15 cellular contexts compared by ENCODE assay signal in the genomic region with DNA sequence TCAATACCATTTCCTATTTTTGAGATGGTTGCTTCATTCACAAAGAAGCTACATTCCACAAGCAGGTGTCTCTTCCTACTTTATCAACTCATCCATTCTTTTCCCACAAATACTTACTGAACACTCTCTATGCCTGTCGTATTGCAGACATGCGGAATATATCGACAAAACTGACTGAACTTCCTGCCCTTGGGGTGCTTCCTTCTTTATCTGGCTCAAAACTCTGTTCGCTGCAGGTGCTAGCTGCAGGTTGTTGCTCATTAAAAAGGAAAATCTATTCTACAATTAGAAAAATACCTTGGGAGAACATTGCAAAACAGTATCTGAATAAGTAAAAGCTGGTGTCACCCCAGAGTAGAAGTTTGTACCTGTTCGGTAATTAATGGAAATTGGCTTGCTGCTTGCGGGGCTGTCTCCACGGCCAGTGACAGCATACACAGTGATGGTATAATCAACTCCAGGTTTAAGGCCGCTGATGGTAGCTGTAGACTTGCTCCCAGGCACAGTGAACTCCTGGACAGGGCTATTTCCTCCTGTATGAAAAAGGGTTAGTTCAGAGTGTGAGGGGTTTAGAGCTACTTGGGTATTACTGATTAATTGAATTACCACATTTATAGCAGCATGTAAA. TPM values are rescaled to one million over a fixed set of nuclear protein-coding genes. Genes with fewer than 3 reads are reported as not detected.
DNase-seq lines count a peak whose midpoint lies in the region; FAIRE-seq and TF ChIP-seq lines count a peak whose summit lies in the region.
"Had no signal": no experiment of that assay in that cellular context is flagged by ENCODE, and none has a peak within 500 bp of the region (broad histone marks: within the 10 kb centered on the region; RNA-seq: fewer than 3 reads in every experiment).

No MANE protein-coding gene starts in this region.

- no peak overlapping the region for H3K27ac Mint-ChIP-seq in Caco-2 (ENCODE audit: unreplicated experiment)
- H3K27ac Mint-ChIP-seq in HFFc6 = peak overlapping the region; percentile 59
- peak overlapping the region; percentile 24 for H3K27ac Mint-ChIP-seq in progenitor cell of endocrine pancreas
- H3K27ac Mint-ChIP-seq: CD4-positive, CD25-positive, alpha-beta regulatory T cell had no signal

- DNase-seq in Caco-2 (no peak), HFFc6 (no peak), endothelial cell of umbilical vein (ENCODE audit: low read depth, low spot score) (no peak), progenitor cell of endocrine pancreas (ENCODE audit: low spot score, unreplicated experiment) (no peak), globus pallidus (ENCODE audit: low spot score) (no peak), HEK293T (ENCODE audit: extremely low spot score) (no peak), Ammon's horn (ENCODE audit: low spot score) (no peak)
- DNase-seq: AML-193; Calu3; CD4-positive, CD25-positive, alpha-beta regulatory T cell; DMS 273 treated with DMSO at 0.1 percent for 48 hours; H7 had no signal

- H3K9me3 ChIP-seq in Caco-2 (no peaks in the 10 kb centered on the region), endothelial cell of umbilical vein (replicated peaks; ENCODE audit: control insufficient read depth, insufficient read depth, low read length) (no peaks in the 10 kb centered on the region)
- H3K9me3 ChIP-seq: A549; BLaER1 treated with 17β-estradiol and CSF1 and Interleukin-3, amounts not matched to agents 10 nM and 100 nM had no signal

- H3K9me3 Mint-ChIP-seq in Caco-2 (ENCODE audit: unreplicated experiment) (no peaks in the 10 kb centered on the region), HFFc6 (peaks cover 4% of the 10 kb centered on the region; the same call in 1 of the 2 replicates), progenitor cell of endocrine pancreas (ENCODE audit: low read depth) (no peaks in the 10 kb centered on the region)

- no peaks in the 10 kb centered on the region for H3K27me3 ChIP-seq in Caco-2 (replicated peaks; ENCODE audit: control insufficient read depth, insufficient read depth, low read length)
- H3K27me3 ChIP-seq in endothelial cell of umbilical vein (ENCODE audit: control insufficient read depth in 2 of 2, insufficient read depth in 2 of 2, low read length in 2 of 2) = no peaks in the 10 kb centered on the region
- H3K27me3 ChIP-seq: BLaER1 treated with 17β-estradiol and CSF1 and Interleukin-3, amounts not matched to agents 10 nM and 100 nM had no signal

- H3K36me3 ChIP-seq in Caco-2 (ENCODE audit: control insufficient read depth, insufficient read depth, low read length) = peaks cover 8% of the 10 kb centered on the region
- H3K36me3 ChIP-seq in endothelial cell of umbilical vein (ENCODE audit: control insufficient read depth in 2 of 2, extremely low read depth in 1 of 2, insufficient read depth in 2 of 2, low read length in 2 of 2) = peaks cover 43 to 74% of the 10 kb centered on the region in 2 experiments

- TSS peak; percentile 0 for BruUV-seq in Caco-2 (replicated peaks; lab: Mats Ljungman, UMichigan)
- TSS peak; percentile 51 for BruUV-seq in endothelial cell of umbilical vein (replicated peaks; lab: Mats Ljungman, UMichigan)

- CTCF ChIA-PET in Caco-2 (lab: Charles Lee) = no interaction called here
- CTCF ChIA-PET in endothelial cell of umbilical vein (lab: Charles Lee) = interaction anchor here (1.3 kb wide), 1 partner anchor 18 kb away, joined by 3 read pairs; no protein-coding TSS in a partner anchor
- CTCF ChIA-PET in HEK293T (lab: Yijun Ruan, JAX) = no interaction called here

- H3K36me3 Mint-ChIP-seq in Caco-2 (ENCODE audit: insufficient read depth, unreplicated experiment) (peaks cover 100% of the 10 kb centered on the region), HFFc6 (ENCODE audit: low read depth) (peaks cover 60% of the 10 kb centered on the region), progenitor cell of endocrine pancreas (ENCODE audit: insufficient read depth) (peaks cover 68% of the 10 kb centered on the region)
- H3K36me3 Mint-ChIP-seq: CD4-positive, CD25-positive, alpha-beta regulatory T cell had no signal

- FAIRE-seq in endothelial cell of umbilical vein (lab: Jason Lieb, UNC) = no peak
- FAIRE-seq: A549 had no signal

- H3K9me1 ChIP-seq in endothelial cell of umbilical vein (replicated peaks; ENCODE audit: control insufficient read depth, extremely low read depth, insufficient read depth, low read length) = no peaks in the 10 kb centered on the region

- no peaks in the 10 kb centered on the region for H4K20me1 ChIP-seq in endothelial cell of umbilical vein (replicated peaks; ENCODE audit: control insufficient read depth, extremely low read depth, insufficient read depth, low read length)

- H2AFZ ChIP-seq in endothelial cell of umbilical vein (ENCODE audit: low read depth, low read length) = no peak overlapping the region

- intact Hi-C loops in Caco-2 (cut with micrococcal nuclease; ENCODE audit: unreplicated experiment) = no loop called here
- intact Hi-C loops in endothelial cell of umbilical vein (cut with micrococcal nuclease) = no loop called here

- H3K4me2 ChIP-seq in endothelial cell of umbilical vein (ENCODE audit: insufficient read depth, low read length) = no peak overlapping the region
- H3K4me2 ChIP-seq: A549; BLaER1 treated with 17β-estradiol and CSF1 and Interleukin-3, amounts not matched to agents 10 nM and 100 nM; KMS-11 had no signal

- no peak overlapping the region for H3K27ac ChIP-seq in endothelial cell of umbilical vein (ENCODE audit: insufficient read depth, low read depth, low read length)
- H3K27ac ChIP-seq: A549; BLaER1 treated with 17β-estradiol and CSF1 and Interleukin-3, amounts not matched to agents 10 nM and 100 nM; KMS-11 had no signal

- peak; percentile 36 for TF ChIP-seq POLR2A in endothelial cell of umbilical vein (IDR thresholded peaks at IDR 0.05; ENCODE audit: low read depth, low read length)

- H3K4me3 ChIP-seq in Caco-2 (ENCODE audit: low read depth, low read length) (no peak overlapping the region), endothelial cell of umbilical vein (replicated peaks in 1 of 3; ENCODE audit: insufficient read depth in 1 of 3, low read depth in 1 of 3, low read length in 3 of 3) (no peak overlapping the region)
- H3K4me3 ChIP-seq: A549; BLaER1 treated with 17β-estradiol and CSF1 and Interleukin-3, amounts not matched to agents 10 nM and 100 nM had no signal

- H3K27me3 Mint-ChIP-seq in Caco-2 (ENCODE audit: insufficient read depth, unreplicated experiment) (no peaks in the 10 kb centered on the region), HFFc6 (ENCODE audit: insufficient read depth) (peaks cover 30% of the 10 kb centered on the region), progenitor cell of endocrine pancreas (no peaks in the 10 kb centered on the region)
- H3K27me3 Mint-ChIP-seq: CD4-positive, CD25-positive, alpha-beta regulatory T cell had no signal

- dilution Hi-C loops in endothelial cell of umbilical vein (cut with MboI; ENCODE audit: extremely low pct_ligation_motif_present, low sequenced_read_pairs) = no loop called here

- H3K79me2 ChIP-seq in endothelial cell of umbilical vein (ENCODE audit: control insufficient read depth, insufficient read depth, low read length) = peaks cover 3% of the 10 kb centered on the region

- TF ChIP-seq CTCF in Caco-2 (IDR thresholded peaks at IDR 0.05; ENCODE audit: insufficient read depth in 1 of 2, low read depth in 1 of 2, low read length in 1 of 2, severe bottlenecking in 1 of 2, unreplicated experiment in 1 of 2) (no peak), HFFc6 (IDR thresholded peaks at IDR 0.05) (no peak), endothelial cell of umbilical vein (IDR thresholded peaks at IDR 0.05; ENCODE audit: extremely low read depth in 1 of 2, insufficient read depth in 1 of 2, low read depth in 1 of 2, low read length in 2 of 2) (no peak), progenitor cell of endocrine pancreas (IDR thresholded peaks at IDR 0.05; ENCODE audit: unreplicated experiment) (no peak)

- H3K4me1 ChIP-seq in Caco-2 = no peaks in the 10 kb centered on the region
- H3K4me1 ChIP-seq in endothelial cell of umbilical vein (ENCODE audit: control insufficient read depth, extremely low read depth, insufficient read depth, low read length) = no peaks in the 10 kb centered on the region
- H3K4me1 ChIP-seq: A549; BLaER1 treated with 17β-estradiol and CSF1 and Interleukin-3, amounts not matched to agents 10 nM and 100 nM had no signal

- H3K9ac ChIP-seq in endothelial cell of umbilical vein (replicated peaks; ENCODE audit: extremely low read depth, insufficient read depth, low read length) = no peak overlapping the region
- H3K9ac ChIP-seq: BLaER1 treated with 17β-estradiol and CSF1 and Interleukin-3, amounts not matched to agents 10 nM and 100 nM; KMS-11 had no signal

- H3K4me3 Mint-ChIP-seq in Caco-2 (ENCODE audit: unreplicated experiment) (no peak overlapping the region), HFFc6 (no peak overlapping the region; the same call in 1 of the 2 replicates), progenitor cell of endocrine pancreas (ENCODE audit: low read depth) (no peak overlapping the region)
- H3K4me3 Mint-ChIP-seq: CD4-positive, CD25-positive, alpha-beta regulatory T cell had no signal

- POLR2A ChIA-PET in Caco-2 (lab: Charles Lee) = no interaction called here
- POLR2A ChIA-PET in endothelial cell of umbilical vein (lab: Charles Lee) = no interaction called here
- POLR2A ChIA-PET in HEK293T (lab: Yijun Ruan, JAX) = no interaction called here

- no peaks in the 10 kb centered on the region for H3K4me1 Mint-ChIP-seq in Caco-2 (ENCODE audit: low read depth, unreplicated experiment)
- H3K4me1 Mint-ChIP-seq in HFFc6 (ENCODE audit: low read depth) = peaks cover 5% of the 10 kb centered on the region; the same call in 1 of the 2 replicates
- no peaks in the 10 kb centered on the region for H3K4me1 Mint-ChIP-seq in progenitor cell of endocrine pancreas (ENCODE audit: low read depth)
- H3K4me1 Mint-ChIP-seq: CD4-positive, CD25-positive, alpha-beta regulatory T cell had no signal

TF ChIP-seq in endothelial cell of umbilical vein, 7 proteins besides CTCF, POLR2A, EP300 and RAD21 (continues in another document):
- no peak for TF ChIP-seq EZH2 (IDR thresholded peaks at IDR 0.05; ENCODE audit: borderline replicate concordance, low read depth, low read length, severe bottlenecking)

TF ChIP-seq in HEK293T, 16 proteins besides CTCF, POLR2A, EP300 and RAD21 (continues in another document):
- TF ChIP-seq TARDBP (IDR thresholded peaks at IDR 0.05) = no peak
- no peak for TF ChIP-seq ZNF384 (IDR thresholded peaks at IDR 0.05)

RNA-seq across cellular contexts. Expression of a gene that starts 52.1 kb away (rescaled TPM):
- 3,805 and 3,872 TPM in 2 replicates for total RNA-seq in Caco-2 (2022)
- total RNA-seq in HFFc6 (2021; fragmentation: NEBNext Ultra II Directional; extraction: Animal tissue kit (Norgen Biotek cat#: 25700)) = 1,000 to 10,000 TPM; 2,848 to 5,249 (median 2,869) TPM
- total RNA-seq in endothelial cell of umbilical vein = 3,221 and 3,760 TPM in 2 replicates
- 3,104 and 3,740 TPM in 2 replicates for polyA plus RNA-seq in endothelial cell of umbilical vein
- 4,183 and 4,734 TPM in 2 replicates for polyA plus RNA-seq in endothelial cell of umbilical vein (2011; cell fraction: cytosol; rRNA removed)
- polyA plus RNA-seq in endothelial cell of umbilical vein (2011; cell fraction: nucleus; rRNA removed) = 6,337 and 9,411 TPM in 2 replicates
- polyA plus RNA-seq in endothelial cell of umbilical vein (2012) = 2,544 and 4,436 TPM in 2 replicates
- 7,217 and 10,015 TPM in 2 replicates for polyA minus RNA-seq in endothelial cell of umbilical vein
- polyA minus RNA-seq in endothelial cell of umbilical vein (2011; cell fraction: cytosol; rRNA and poly(A)+ RNA removed) = not detected
- polyA minus RNA-seq in endothelial cell of umbilical vein (2011; cell fraction: nucleus; rRNA and poly(A)+ RNA removed) = 4,515 and 6,029 TPM in 2 replicates
- total RNA-seq in progenitor cell of endocrine pancreas = 2,640 and 2,744 TPM in 2 replicates
